20 cellular contexts compared by ENCODE assay signal in the genomic region with DNA sequence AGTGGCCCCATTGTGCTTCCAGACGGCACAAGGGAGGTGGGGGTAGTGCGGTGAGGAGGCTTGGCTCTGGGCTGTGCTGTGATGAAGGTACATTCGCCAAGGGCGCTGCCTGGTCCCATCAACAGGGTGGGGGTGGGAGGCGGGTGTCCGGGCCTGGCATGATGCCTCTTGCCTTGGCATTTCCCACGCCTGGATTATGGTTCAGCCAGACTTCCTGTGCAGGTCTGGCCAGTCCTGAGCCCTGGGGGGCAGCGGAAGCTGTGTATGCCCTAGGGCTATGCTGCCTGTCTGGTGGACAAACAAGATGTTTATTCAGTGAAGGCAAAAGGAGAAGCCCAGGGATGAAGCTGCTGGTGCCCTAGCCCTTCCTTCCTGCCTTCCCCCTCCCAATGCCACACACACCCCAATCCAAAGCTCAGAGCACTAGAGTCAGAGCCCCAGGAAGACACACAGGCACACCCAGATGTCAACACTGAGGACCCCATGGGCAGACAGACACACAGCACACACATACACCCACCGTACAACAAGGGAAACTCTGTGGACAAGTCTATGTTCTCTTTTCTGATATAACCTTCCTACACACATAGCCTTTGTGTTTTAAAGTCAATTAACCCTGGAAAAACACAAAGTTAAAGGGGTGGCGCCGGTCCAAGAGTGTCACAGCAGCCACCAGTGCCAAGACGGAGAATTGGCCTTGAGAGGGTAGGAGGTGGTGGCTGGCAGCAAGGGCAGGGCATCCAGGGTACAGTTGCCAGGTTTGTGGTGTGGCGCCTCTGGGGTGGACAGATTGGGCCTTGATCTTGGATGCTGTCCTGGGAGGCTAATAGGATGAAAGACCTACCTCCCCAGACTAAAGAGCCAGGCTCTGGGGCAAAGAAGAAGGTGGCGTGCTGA. TPM values are rescaled to one million over a fixed set of nuclear protein-coding genes. Genes with fewer than 3 reads are reported as not detected.
DNase-seq lines count a peak whose midpoint lies in the region; ATAC-seq and TF ChIP-seq lines count a peak whose summit lies in the region.
"Had no signal": no experiment of that assay in that cellular context is flagged by ENCODE, and none has a peak within 500 bp of the region (broad histone marks: within the 10 kb centered on the region; RNA-seq: fewer than 3 reads in every experiment).

No MANE protein-coding gene starts in this region.

- peaks cover 5% of the 10 kb centered on the region for H3K9me3 ChIP-seq in mammary epithelial cell (replicated peaks; ENCODE audit: insufficient read depth, low read length)
- peaks cover 13% of the 10 kb centered on the region for H3K9me3 ChIP-seq in mesenchymal stem cell (ENCODE audit: control insufficient read depth, low read length)
- H3K9me3 ChIP-seq: right lobe of liver, uterus had no signal

- intact Hi-C loops in Calu3 (cut with micrococcal nuclease; ENCODE audit: unreplicated experiment): loop anchor here (5.0 kb wide), 1 partner anchor 33 kb away; no protein-coding TSS in a partner anchor
- intact Hi-C loops in mammary epithelial cell (cut with micrococcal nuclease): loop anchor here (10.0 kb wide), 2 partner anchors 165 to 295 kb away; no protein-coding TSS in a partner anchor

- no peaks in the 10 kb centered on the region for H3K79me2 ChIP-seq in mammary epithelial cell (ENCODE audit: insufficient read depth, low read length)

- dilution Hi-C loops in mammary epithelial cell (cut with HindIII; ENCODE audit: low sequenced_read_pairs): loop anchor here (5.0 kb wide), 2 partner anchors 68 to 187 kb away; no protein-coding TSS in a partner anchor

- H3K9ac ChIP-seq in mammary epithelial cell (ENCODE audit: insufficient read depth, low read length) (no peak overlapping the region), mesenchymal stem cell (ENCODE audit: low read length) (no peak overlapping the region)

- no peak overlapping the region for H2BK12ac ChIP-seq in mesenchymal stem cell (ENCODE audit: low read length in 2 of 2)

- no peak overlapping the region for H2BK15ac ChIP-seq in mesenchymal stem cell (ENCODE audit: low read depth, poor library complexity, severe bottlenecking)

- WGBS in mammary epithelial cell (ENCODE audit: low coverage, missing lambda C conversion rate): 10% methylated on average over 5 of the region's 14 CpGs
- WGBS in mesenchymal stem cell: 77% methylated on average over 11 of the region's 14 CpGs

- H2BK120ac ChIP-seq in mesenchymal stem cell (ENCODE audit: low read depth, low read length): no peak overlapping the region

- no peaks in the 10 kb centered on the region for H4K20me1 ChIP-seq in mammary epithelial cell (ENCODE audit: insufficient read depth, low read length)

- H2BK5ac ChIP-seq in mesenchymal stem cell (ENCODE audit: low read depth, low read length, poor library complexity, severe bottlenecking): no peak overlapping the region

- H3K4me1 ChIP-seq in mammary epithelial cell (ENCODE audit: insufficient read depth, low read length) (peaks cover 4% of the 10 kb centered on the region), mesenchymal stem cell (ENCODE audit: control insufficient read depth, insufficient read depth, low read depth, low read length) (peaks cover 2% of the 10 kb centered on the region)
- H3K4me1 ChIP-seq: right lobe of liver, uterus had no signal

- H3K27ac Mint-ChIP-seq in Calu3 (ENCODE audit: unreplicated experiment) (peak overlapping the region; percentile 43), neural crest cell (ENCODE audit: unreplicated experiment) (peak overlapping the region; percentile 50)
- H3K27ac Mint-ChIP-seq: activated CD4-positive, alpha-beta T cell treated with anti-CD3 and anti-CD28 coated beads, Interleukin-2, amount 10 ng/mL, durations not matched to agents 24 days and 14 days; IgD-negative memory B cell had no signal

- H3K4me3 Mint-ChIP-seq in Calu3 (ENCODE audit: low read depth, unreplicated experiment): no peak overlapping the region
- H3K4me3 Mint-ChIP-seq in neural crest cell: no peak overlapping the region
- H3K4me3 Mint-ChIP-seq: activated CD4-positive, alpha-beta T cell treated with anti-CD3 and anti-CD28 coated beads, Interleukin-2, amount 10 ng/mL, durations not matched to agents 24 days and 14 days had no signal

- H3K9me3 Mint-ChIP-seq in Calu3 (ENCODE audit: low read depth, unreplicated experiment): no peaks in the 10 kb centered on the region
- peaks cover 4% of the 10 kb centered on the region for H3K9me3 Mint-ChIP-seq in neural crest cell
- H3K9me3 Mint-ChIP-seq: activated CD4-positive, alpha-beta T cell treated with anti-CD3 and anti-CD28 coated beads, Interleukin-2, amount 10 ng/mL, durations not matched to agents 24 days and 14 days had no signal

- DNase-seq in Calu3 (peak; percentile 46), NCI-H146 treated with DMSO at 0.1 percent for 48 hours (lab: John Stamatoyannopoulos, UW; ENCODE audit: unreplicated experiment) (peak; percentile 85), mammary epithelial cell (peak; percentile 6), neural crest cell (ENCODE audit: low read depth, low spot score) (no peak), HT-29 (ENCODE audit: low spot score) (no peak), mesenchymal stem cell (no peak)
- DNase-seq: activated CD4-positive, alpha-beta T cell treated with anti-CD3 and anti-CD28 coated beads, Interleukin-2, amount 10 ng/mL, durations not matched to agents 24 days and 14 days; activated naive CD4-positive, alpha-beta T cell; activated T-cell treated with anti-CD3 and anti-CD28 coated beads for 4 hours; hippocampal formation; NCI-H187 treated with DMSO at 0.1 percent for 48 hours; NCI-H526 treated with DMSO at 0.1 percent for 48 hours; nucleus accumbens; right lobe of liver had no signal

- no peak overlapping the region for H2AFZ ChIP-seq in mammary epithelial cell (ENCODE audit: low read depth, low read length)
- no peak overlapping the region for H2AFZ ChIP-seq in mesenchymal stem cell (ENCODE audit: low read depth, low read length)

- H4K8ac ChIP-seq in mesenchymal stem cell (ENCODE audit: low read length): no peak overlapping the region

- H3K4me3 ChIP-seq in mammary epithelial cell (replicated peaks in 1 of 3; ENCODE audit: insufficient read depth in 1 of 3, low read depth in 2 of 3, low read length in 3 of 3) (no peak overlapping the region), mesenchymal stem cell (ENCODE audit: insufficient read depth in 1 of 2, low read depth in 1 of 2, low read length in 2 of 2) (no peak overlapping the region)
- H3K4me3 ChIP-seq: right lobe of liver, uterus had no signal

- H3K4ac ChIP-seq in mesenchymal stem cell (ENCODE audit: low read depth in 1 of 2, low read length in 2 of 2): no peak overlapping the region

- H3K14ac ChIP-seq in mesenchymal stem cell (ENCODE audit: low read length in 2 of 2): no peak overlapping the region

- no peak overlapping the region for H3K23ac ChIP-seq in mesenchymal stem cell (ENCODE audit: low read length in 2 of 2)

- in situ Hi-C loops in mammary epithelial cell (cut with MboI; ENCODE audit: low sequenced_read_pairs in 2 of 2): loop anchor here (5.0 to 10.0 kb wide), 3 partner anchors 133 to 195 kb away; no protein-coding TSS in a partner anchor

- no peaks in the 10 kb centered on the region for H3K27me3 Mint-ChIP-seq in Calu3 (ENCODE audit: unreplicated experiment)
- no peaks in the 10 kb centered on the region for H3K27me3 Mint-ChIP-seq in neural crest cell (ENCODE audit: low read depth)
- H3K27me3 Mint-ChIP-seq: activated CD4-positive, alpha-beta T cell treated with anti-CD3 and anti-CD28 coated beads, Interleukin-2, amount 10 ng/mL, durations not matched to agents 24 days and 14 days had no signal

- H3K27ac ChIP-seq in mammary epithelial cell (ENCODE audit: insufficient read depth, low read depth, low read length) (no peak overlapping the region), mesenchymal stem cell (ENCODE audit: low read length, poor library complexity, severe bottlenecking) (no peak overlapping the region)
- H3K27ac ChIP-seq: right lobe of liver had no signal

- H3K36me3 ChIP-seq in mammary epithelial cell (ENCODE audit: insufficient read depth, low read length) (no peaks in the 10 kb centered on the region), mesenchymal stem cell (ENCODE audit: control insufficient read depth in 1 of 2, insufficient read depth in 2 of 2, low read depth in 1 of 2, low read length in 2 of 2) (no peaks in the 10 kb centered on the region)
- H3K36me3 ChIP-seq: right lobe of liver, uterus had no signal

- CTCF ChIA-PET in Calu3 (lab: Charles Lee): interaction anchor here (0.6 to 1.6 kb wide), 6 partner anchors 20 to 141 kb away, joined by 3 to 7 read pairs (median 4); no protein-coding TSS in a partner anchor
- CTCF ChIA-PET in mammary epithelial cell (lab: Charles Lee; ENCODE audit: low non-redundant PET): no interaction called here

- H3K27me3 ChIP-seq in mammary epithelial cell (ENCODE audit: insufficient read depth, low read length) (no peaks in the 10 kb centered on the region), mesenchymal stem cell (ENCODE audit: control insufficient read depth in 1 of 2, insufficient read depth in 1 of 2, low read length in 2 of 2) (peaks cover 7 to 36% of the 10 kb centered on the region in 2 experiments)
- H3K27me3 ChIP-seq: right lobe of liver, uterus had no signal

- no peak overlapping the region for H4K91ac ChIP-seq in mesenchymal stem cell (ENCODE audit: low read length)

- H3K4me2 ChIP-seq in mammary epithelial cell (ENCODE audit: insufficient read depth, low read depth, low read length) (no peak overlapping the region), mesenchymal stem cell (ENCODE audit: low read length, poor library complexity, severe bottlenecking) (no peak overlapping the region)

- no peak for TF ChIP-seq CTCF in Calu3 (IDR thresholded peaks at IDR 0.05; ENCODE audit: unreplicated experiment)
- TF ChIP-seq CTCF in mammary epithelial cell (conservative IDR thresholded peaks at IDR 0.05 in 1 of 2, IDR thresholded peaks at IDR 0.05 in 1 of 2; ENCODE audit: extremely low read depth in 1 of 2, insufficient read depth in 1 of 2, low read depth in 1 of 2, low read length in 2 of 2): no peak
- TF ChIP-seq CTCF in neural crest cell (conservative IDR thresholded peaks at IDR 0.05): no peak

- H3K36me3 Mint-ChIP-seq in Calu3 (ENCODE audit: insufficient read depth, unreplicated experiment) (peaks cover 11% of the 10 kb centered on the region), neural crest cell (ENCODE audit: low read depth) (peaks cover 23% of the 10 kb centered on the region)

- ATAC-seq in GM21576 (IDR thresholded peaks at IDR 0.05; ENCODE audit: unreplicated experiment): no peak
- ATAC-seq in GM21528 (IDR thresholded peaks at IDR 0.05; ENCODE audit: low FRiP score, unreplicated experiment): no peak
- ATAC-seq: HCT116 had no signal

- no peaks in the 10 kb centered on the region for H3K79me1 ChIP-seq in mesenchymal stem cell (replicated peaks; ENCODE audit: low read length, poor library complexity, severe bottlenecking)

- H2AK5ac ChIP-seq in mesenchymal stem cell (ENCODE audit: low read length, severe bottlenecking): no peak overlapping the region

- H3K18ac ChIP-seq in mesenchymal stem cell (ENCODE audit: low read depth in 1 of 2, low read length in 2 of 2): no peak overlapping the region

- no TSS peak for BruUV-seq in Calu3 (replicated peaks; lab: Mats Ljungman, UMichigan)
- BruUV-seq in mammary epithelial cell (replicated peaks; lab: Mats Ljungman, UMichigan): no TSS peak

- H3K4me1 Mint-ChIP-seq in Calu3 (ENCODE audit: low read depth, unreplicated experiment): peaks cover 32% of the 10 kb centered on the region
- H3K4me1 Mint-ChIP-seq in neural crest cell: peaks cover 13% of the 10 kb centered on the region

RNA-seq across cellular contexts. Expression of a gene that starts 54.7 kb away (rescaled TPM):
- total RNA-seq in Calu3 (2022) (23.2 and 23.7 TPM in 2 replicates), mammary epithelial cell (10 to 100 TPM in 1 of 2 donors, 1 to 10 TPM in 1; 9.0 to 14.3 TPM), neural crest cell (13.4 and 13.5 TPM in 2 replicates)
- 7.2 TPM for polyA plus RNA-seq in mammary epithelial cell
- polyA minus RNA-seq in mammary epithelial cell: 6.0 TPM
- 11.2 and 11.9 TPM in 2 replicates for total RNA-seq in HT-29 (2014; rRNA removed; shearing (Covaris generic))
- 7.1 TPM for polyA plus RNA-seq in mesenchymal stem cell (2013, experiment 1 of 2)
- 7.4 TPM for polyA plus RNA-seq in mesenchymal stem cell (2013, experiment 2 of 2)

RNA-seq across cellular contexts. Expression of a gene that starts 59.6 kb away (rescaled TPM):
- total RNA-seq in Calu3 (2022): 62.4 and 77.5 TPM in 2 replicates
- total RNA-seq in mammary epithelial cell: 1 to 10 TPM in 1 of 2 donors, not detected in 1; 1.3 TPM
- polyA plus RNA-seq in mammary epithelial cell: 0.40 TPM
- polyA minus RNA-seq in mammary epithelial cell: not detected
- total RNA-seq in neural crest cell: 30.4 and 32.7 TPM in 2 replicates
- 31.8 and 35.3 TPM in 2 replicates for total RNA-seq in HT-29 (2014; rRNA removed; shearing (Covaris generic))
- polyA plus RNA-seq in mesenchymal stem cell (2013, experiment 1 of 2): not detected
- not detected for polyA plus RNA-seq in mesenchymal stem cell (2013, experiment 2 of 2)
- total RNA-seq: fibroblast of villous mesenchyme had no signal
- polyA plus RNA-seq: IgD-negative memory B cell had no signal

Comparison
In these comparisons a context has a peak if more than half of its experiments do, and no peak if none do; other contexts are left out.
1. DNase-seq: peak in Calu3 (single experiment), NCI-H146 treated with DMSO at 0.1 percent for 48 hours (single experiment) and mammary epithelial cell (single experiment); none in neural crest cell (single experiment), HT-29 (single experiment) and mesenchymal stem cell (single experiment).
2. RNA of a gene that starts 59.6 kb away (total RNA-seq): 62.4 to 77.5 TPM in Calu3, 31.8 to 35.3 TPM in HT-29 and 30.4 to 32.7 TPM in neural crest cell; 1.3 TPM in mammary epithelial cell; every median in the first group is over 10 times any median in the second.